In genomic region chr2:191740016-191740419, GRCh38 we compare ENCODE assay signal across 8 cellular contexts.
DNase-seq lines count a peak whose midpoint lies in the region; ATAC-seq and TF ChIP-seq lines count a peak whose summit lies in the region.

No MANE protein-coding gene starts in this region.

- H3K27me3 ChIP-seq in CD4-positive, CD25-positive, alpha-beta regulatory T cell (ENCODE audit: control insufficient read depth, insufficient read depth, low read length) = no peaks in the 10 kb centered on the region
- H3K27me3 ChIP-seq in ovary = no peaks in the 10 kb centered on the region

- H3K4me1 ChIP-seq in CD4-positive, CD25-positive, alpha-beta regulatory T cell (ENCODE audit: control insufficient read depth, insufficient read depth, low read length, poor library complexity, severe bottlenecking) = peaks cover 8% of the 10 kb centered on the region
- H3K4me1 ChIP-seq in ovary (ENCODE audit: insufficient read depth) = no peaks in the 10 kb centered on the region

- peaks cover 2% of the 10 kb centered on the region for H3K27me3 Mint-ChIP-seq in CD4-positive, CD25-positive, alpha-beta regulatory T cell

- H3K4me1 Mint-ChIP-seq in CD4-positive, CD25-positive, alpha-beta regulatory T cell = peaks cover 8 to 14% (median 11%) of the 10 kb centered on the region in 4 donors

- peaks cover 0 to 4% (median 0%) of the 10 kb centered on the region in 7 donors for H3K9me3 Mint-ChIP-seq in CD4-positive, CD25-positive, alpha-beta regulatory T cell

- TF ChIP-seq CTCF in ovary (IDR thresholded peaks at IDR 0.05) = no peak

- H3K36me3 Mint-ChIP-seq in CD4-positive, CD25-positive, alpha-beta regulatory T cell = peaks cover 6% of the 10 kb centered on the region

- H3K27ac ChIP-seq in CD4-positive, CD25-positive, alpha-beta regulatory T cell (ENCODE audit: insufficient read depth, low read length, poor library complexity, severe bottlenecking) = no peak overlapping the region
- no peak overlapping the region for H3K27ac ChIP-seq in ovary

- H3K4me3 ChIP-seq in CD4-positive, CD25-positive, alpha-beta regulatory T cell (ENCODE audit: low read depth, low read length) = no peak overlapping the region
- H3K4me3 ChIP-seq in ovary = no peak overlapping the region

- intact Hi-C loops in ovary (cut with DNase I) = no loop called here

- peak overlapping the region in 1 of 4 donors; percentile 21 for H3K4me3 Mint-ChIP-seq in CD4-positive, CD25-positive, alpha-beta regulatory T cell

- peak in 2 of 3 donors; percentile 50 to 87 for DNase-seq in CD4-positive, CD25-positive, alpha-beta regulatory T cell
- DNase-seq in activated gamma-delta T cell treated with anti-CD3 and anti-CD28 coated beads, Interleukin-2, amount 50 U/mL, for 16 hours (ENCODE audit: low read depth) = peak; percentile 24
- DNase-seq in UCSD-AML1 (lab: John Stamatoyannopoulos, UW; ENCODE audit: unreplicated experiment) (no peak), GM03348 (ENCODE audit: low spot score) (no peak), ovary (no peak), NCI-H2171 (lab: John Stamatoyannopoulos, UW) (no peak)

- no peak for TF ChIP-seq POLR2A in ovary (IDR thresholded peaks at IDR 0.05)

- H3K9me3 ChIP-seq in CD4-positive, CD25-positive, alpha-beta regulatory T cell (ENCODE audit: control insufficient read depth in 2 of 2, low read length in 2 of 2) = no peaks in the 10 kb centered on the region
- no peaks in the 10 kb centered on the region for H3K9me3 ChIP-seq in ovary

- peak overlapping the region; percentile 48 to 61 (median 54) for H3K27ac Mint-ChIP-seq in CD4-positive, CD25-positive, alpha-beta regulatory T cell

- no peak for TF ChIP-seq EP300 in ovary (IDR thresholded peaks at IDR 0.05)

- peak; percentile 85 to 86 for ATAC-seq in CD4-positive, CD25-positive, alpha-beta regulatory T cell (ENCODE audit: low read depth in 2 of 2)
- ATAC-seq in GM19467 (IDR thresholded peaks at IDR 0.05; ENCODE audit: unreplicated experiment) (peak; percentile 88), HG03469 (IDR thresholded peaks at IDR 0.05; ENCODE audit: unreplicated experiment) (peak; percentile 93)

- H3K36me3 ChIP-seq in CD4-positive, CD25-positive, alpha-beta regulatory T cell (ENCODE audit: control insufficient read depth, insufficient read depth, low read length) = no peaks in the 10 kb centered on the region
- no peaks in the 10 kb centered on the region for H3K36me3 ChIP-seq in ovary

Comparison
In these comparisons a context has a peak if more than half of its experiments do, and no peak if none do; other contexts are left out.
1. DNase-seq: peak in CD4-positive, CD25-positive, alpha-beta regulatory T cell (2 of 3) and activated gamma-delta T cell treated with anti-CD3 and anti-CD28 coated beads, Interleukin-2, amount 50 U/mL, for 16 hours (single experiment); none in UCSD-AML1 (single experiment), GM03348 (single experiment), ovary (0 of 5) and NCI-H2171 (single experiment).
2. Peak in every context shown above with its lines, with median percentiles within 50 percentile points of each other: ATAC-seq.